In genomic region chr9:95667789-95668188, GRCh38 we compare ENCODE assay signal across 21 cellular contexts.
"Had no signal": no experiment of that assay in that cellular context is flagged by ENCODE, and none has a peak within 500 bp of the region (broad histone marks: within the 10 kb centered on the region; RNA-seq: fewer than 3 reads in every experiment).

No MANE protein-coding gene starts in this region.

- H3K27me3 ChIP-seq: cardiac muscle cell, right atrium auricular region, upper lobe of left lung had no signal

- H3K9me3 ChIP-seq: gastrocnemius medialis, heart left ventricle, lower lobe of right lung, right atrium auricular region, upper lobe of left lung had no signal

- H3K27ac ChIP-seq: cardiac muscle cell, dorsolateral prefrontal cortex, gastrocnemius medialis, heart left ventricle, lower lobe of right lung, right atrium auricular region, skin epidermis, upper lobe of left lung had no signal

- H3K4me1 ChIP-seq: gastrocnemius medialis, heart left ventricle, lower lobe of right lung, right atrium auricular region, upper lobe of left lung had no signal

- DNase-seq: activated B cell treated with CpG ODN at 0.5 μM for 24 hours; activated CD4-positive, alpha-beta T cell treated with anti-CD3 and anti-CD28 coated beads for 48 hours; activated CD8-positive, alpha-beta memory T cell treated with anti-CD3 and anti-CD28 coated beads, Interleukin-2, amount 50 U/mL, for 4 hours; activated CD8-positive, alpha-beta T cell treated with anti-CD3 and anti-CD28 coated beads, Interleukin-2, amount 10 ng/mL, durations not matched to agents 7 days and 5 days; activated effector memory CD4-positive, alpha-beta T cell treated with anti-CD3 and anti-CD28 coated beads, Interleukin-2, amount 50 U/mL, for 16 hours; activated T-cell treated with anti-CD3 and anti-CD28 coated beads, Interleukin-2, amount 50 U/mL, for 48 hours; dorsolateral prefrontal cortex; endodermal cell; erythroblast; gastrocnemius medialis; heart left ventricle; left cardiac atrium; lower lobe of right lung; occipital lobe; stimulated activated CD4-positive, alpha-beta T cell treated with anti-CD3 and anti-CD28 coated beads, Interleukin-15, amount 100 ng/mL, for 24 hours; stimulated activated CD4-positive, alpha-beta T cell treated with anti-CD3 and anti-CD28 coated beads, Interleukin-4, amount 100 ng/mL, for 1 hour; stimulated activated naive CD4-positive, alpha-beta T cell; upper lobe of left lung had no signal

- H3K4me3 ChIP-seq: cardiac muscle cell, dorsolateral prefrontal cortex, gastrocnemius medialis, heart left ventricle, lower lobe of right lung, right atrium auricular region, skin epidermis, upper lobe of left lung had no signal

- ATAC-seq: activated CD8-positive, alpha-beta T cell treated with anti-CD3 and anti-CD28 coated beads, Interleukin-2, amount 10 ng/mL, durations not matched to agents 7 days and 5 days; gastrocnemius medialis; heart left ventricle; left cardiac atrium; lower lobe of right lung had no signal

- H3K36me3 ChIP-seq: cardiac muscle cell, gastrocnemius medialis, heart left ventricle, lower lobe of right lung, right atrium auricular region, upper lobe of left lung had no signal
